In genomic region chr3:42979044-42979962, GRCh38 we compare ENCODE assay signal across 9 cellular contexts. TPM values are rescaled to one million over a fixed set of nuclear protein-coding genes. Genes with fewer than 3 reads are reported as not detected.
DNase-seq lines count a peak whose midpoint lies in the region; ATAC-seq, FAIRE-seq and TF ChIP-seq lines count a peak whose summit lies in the region.
"Had no signal": no experiment of that assay in that cellular context is flagged by ENCODE, and none has a peak within 500 bp of the region (broad histone marks: within the 10 kb centered on the region; RNA-seq: fewer than 3 reads in every experiment).

GASK1A (plus strand) TSS chr3:42979311; CDS start chr3:42979643, 332 bp downstream.

- H3K79me2 ChIP-seq in smooth muscle cell (ENCODE audit: low read depth) = no peaks in the 10 kb centered on the region

- peaks cover 0 to 4% of the 10 kb centered on the region in 2 donors for H3K4me1 ChIP-seq in kidney (ENCODE audit: control insufficient read depth in 1 of 2, insufficient read depth in 1 of 2, low read depth in 1 of 2, low read length in 2 of 2)
- peaks cover 17% of the 10 kb centered on the region for H3K4me1 ChIP-seq in smooth muscle cell (ENCODE audit: low read depth)

- FAIRE-seq in kidney (lab: Jason Lieb, UNC) = no peak
- FAIRE-seq: TTC549 had no signal

- H3K4me3 ChIP-seq in astrocyte of the spinal cord (ENCODE audit: low read depth, low read length) = peak within 1 kb of the TSS; percentile 22
- peak within 1 kb of the TSS; percentile 63 to 73 for H3K4me3 ChIP-seq in kidney (ENCODE audit: low read length in 2 of 2)
- peak within 1 kb of the TSS; percentile 46 for H3K4me3 ChIP-seq in smooth muscle cell

- peak within 1 kb of the TSS; percentile 83 for H3K4me2 ChIP-seq in smooth muscle cell

- CTCF ChIA-PET in GM10248 (lab: Yijun Ruan, JAX) = interaction anchor here (1.6 kb wide), 1 partner anchor 17 kb away, joined by 4 read pairs; no protein-coding TSS in a partner anchor

- POLR2A ChIA-PET in GM10248 (lab: Yijun Ruan, JAX) = no interaction called here

- H3K9me3 ChIP-seq in kidney (ENCODE audit: control insufficient read depth in 1 of 2, low read length in 2 of 2) = peaks cover 0 to under 1% of the 10 kb centered on the region in 2 donors
- H3K9me3 ChIP-seq in smooth muscle cell (replicated peaks; ENCODE audit: low read depth) = no peaks in the 10 kb centered on the region

- peak; percentile 29 for DNase-seq in GM10248 (ENCODE audit: extremely low spot score)
- DNase-seq in NOMO-1 treated with dmso at 0.1 percent for 144 hours (lab: John Stamatoyannopoulos, UW; ENCODE audit: unreplicated experiment) = peak; percentile 49
- peak; percentile 3 for DNase-seq in astrocyte of the spinal cord (ENCODE audit: low read depth, low spot score)
- DNase-seq in kidney = peak; percentile 83
- no peak for DNase-seq in smooth muscle cell (lab: John Stamatoyannopoulos, UW; ENCODE audit: unreplicated experiment)
- no peak for DNase-seq in hepatic stellate cell (ENCODE audit: low spot score)
- no peak for DNase-seq in NCI-H1092 treated with DMSO at 0.1 percent for 48 hours (lab: John Stamatoyannopoulos, UW)

- in situ Hi-C loops in astrocyte of the spinal cord (cut with HindIII; ENCODE audit: low sequenced_read_pairs) = no loop called here

- whole genome bisulfite sequencing in smooth muscle cell (ENCODE audit: low lambda C conversion rate) = 3% methylated on average over 79 of the region's 79 CpGs

- H4K20me1 ChIP-seq in smooth muscle cell (ENCODE audit: low read depth) = no peaks in the 10 kb centered on the region

- no peaks in the 10 kb centered on the region for H3F3A ChIP-seq in smooth muscle cell (ENCODE audit: low read depth)

- peak within 1 kb of the TSS; percentile 25 for H2AFZ ChIP-seq in smooth muscle cell (ENCODE audit: low read depth)

- ATAC-seq in HG03108 (IDR thresholded peaks at IDR 0.05; ENCODE audit: unreplicated experiment) = no peak

- H3K36me3 ChIP-seq in kidney (ENCODE audit: control insufficient read depth in 1 of 2, insufficient read depth in 2 of 2, low read length in 2 of 2) (no peaks in the 10 kb centered on the region), smooth muscle cell (ENCODE audit: low read depth) (no peaks in the 10 kb centered on the region)

- no peak within 1 kb of the TSS for H3K27ac ChIP-seq in kidney (ENCODE audit: low read depth in 2 of 2, low read length in 2 of 2)
- no peak within 1 kb of the TSS for H3K27ac ChIP-seq in smooth muscle cell (ENCODE audit: low read depth)

- intact Hi-C loops in kidney (cut with DNase I) = no loop called here

- H3K9ac ChIP-seq in kidney (ENCODE audit: low read length in 2 of 2) (peak within 1 kb of the TSS in 1 of 2 donors; percentile 41), smooth muscle cell (ENCODE audit: low read depth) (no peak within 1 kb of the TSS)

- peaks cover 58% of the 10 kb centered on the region for H3K27me3 ChIP-seq in smooth muscle cell (ENCODE audit: low read depth)

- TF ChIP-seq CTCF in GM10248 (IDR thresholded peaks at IDR 0.05; ENCODE audit: control extremely low read depth, extremely low read depth, low read depth, missing control alignments) (no peak), astrocyte of the spinal cord (IDR thresholded peaks at IDR 0.05; ENCODE audit: low read depth, low read length) (no peak), kidney (IDR thresholded peaks at IDR 0.05; ENCODE audit: borderline replicate concordance, extremely low read depth, insufficient read depth) (no peak), smooth muscle cell (IDR thresholded peaks at IDR 0.05; ENCODE audit: borderline replicate concordance, insufficient read depth, poor library complexity, severe bottlenecking) (no peak)

RNA-seq across cellular contexts. Expression of gene GASK1A, which starts in this region (rescaled TPM):
- 7.3 TPM for total RNA-seq in kidney
- 2.3 TPM for polyA plus RNA-seq in kidney (ENCODE audit: insufficient read depth, low read depth, low replicate concordance)
- 0.04 and 0.76 TPM in 2 replicates for total RNA-seq in smooth muscle cell
- 0.11 TPM in 1 of 2 replicates, not detected in the other for polyA plus RNA-seq in smooth muscle cell

Comparison
In these comparisons a context has a peak if more than half of its experiments do, and no peak if none do; other contexts are left out.
1. DNase-seq: peak in GM10248 (single experiment), NOMO-1 treated with dmso at 0.1 percent for 144 hours (single experiment), astrocyte of the spinal cord (single experiment) and kidney (single experiment); none in smooth muscle cell (single experiment), hepatic stellate cell (single experiment) and NCI-H1092 treated with DMSO at 0.1 percent for 48 hours (single experiment).
2. Peak in every context shown above with its lines, with median percentiles within 50 percentile points of each other: H3K4me3 ChIP-seq.